ENCODE assay signal across 14 cellular contexts in genomic region chr19:10670876-10671804, GRCh38. TPM values are rescaled to one million over a fixed set of nuclear protein-coding genes. Genes with fewer than 3 reads are reported as not detected.
DNase-seq lines count a peak whose midpoint lies in the region; ATAC-seq, FAIRE-seq and TF ChIP-seq lines count a peak whose summit lies in the region.
"Had no signal": no experiment of that assay in that cellular context is flagged by ENCODE, and none has a peak within 500 bp of the region (broad histone marks: within the 10 kb centered on the region; RNA-seq: fewer than 3 reads in every experiment).

No MANE protein-coding gene starts in this region.

- H3K79me2 ChIP-seq in HepG2 (ENCODE audit: insufficient read depth, low read length) = peaks cover 79% of the 10 kb centered on the region

- BruUV-seq in HepG2 (replicated peaks; lab: Mats Ljungman, UMichigan) = TSS peak; percentile 40

- no peak; the same call in 2 of the 3 replicates for ATAC-seq in HepG2
- no peak for ATAC-seq in right lobe of liver
- peak; percentile 26 for ATAC-seq in esophagus mucosa
- ATAC-seq in HG03097 (IDR thresholded peaks at IDR 0.05; ENCODE audit: low FRiP score, unreplicated experiment) = no peak
- ATAC-seq in GM19397 (IDR thresholded peaks at IDR 0.05; ENCODE audit: unreplicated experiment) = no peak

- H2AFZ ChIP-seq in HepG2 (ENCODE audit: low read length) = no peak overlapping the region

- FAIRE-seq in HepG2 (lab: Jason Lieb, UNC) = no peak
- FAIRE-seq: keratinocyte had no signal

- intact Hi-C loops in HepG2 (cut with micrococcal nuclease; ENCODE audit: unreplicated experiment) = no loop called here
- intact Hi-C loops in right lobe of liver (cut with DNase I) = no loop called here

- in situ Hi-C loops in HepG2 (cut with HindIII; ENCODE audit: extremely low pct_ligation_motif_present, low pct_unique_long_range_greater_than_20kb) = no loop called here

- H3K9me3 ChIP-seq in HepG2 (ENCODE audit: low read length) (no peaks in the 10 kb centered on the region), right lobe of liver (no peaks in the 10 kb centered on the region), SJCRH30 (replicated peaks) (no peaks in the 10 kb centered on the region)
- H3K9me3 ChIP-seq: Peyer's patch had no signal

- TF ChIP-seq CTCF in HepG2 (CRISPR knock-in tag; IDR thresholded peaks at IDR 0.05) = no peak
- no peak for TF ChIP-seq CTCF in right lobe of liver (IDR thresholded peaks at IDR 0.05)

- no peak overlapping the region for H3K4me2 ChIP-seq in HepG2 (ENCODE audit: low read depth, low read length)

- CTCF ChIA-PET in HepG2 (lab: Yijun Ruan, JAX; ENCODE audit: low intra/inter-chr PET ratio, low total read pairs) = no interaction called here

- TF ChIP-seq EP300 in HepG2 (IDR thresholded peaks at IDR 0.05; ENCODE audit: low read depth in 2 of 2, low read length in 2 of 2) (no peak), HepG2 (CRISPR knock-in tag; IDR thresholded peaks at IDR 0.05; ENCODE audit: borderline replicate concordance) (no peak)

- H3K36me3 ChIP-seq in HepG2 (replicated peaks in 1 of 2; ENCODE audit: control insufficient read depth in 1 of 2, insufficient read depth in 2 of 2, low read length in 2 of 2) (peaks cover 20 to 62% of the 10 kb centered on the region in 2 experiments), right lobe of liver (peaks cover 0 to 22% (median 7%) of the 10 kb centered on the region in 4 donors), SJCRH30 (peaks cover 70% of the 10 kb centered on the region)

- H3K9ac ChIP-seq in HepG2 (ENCODE audit: insufficient read depth, low read depth, low read length) = no peak overlapping the region

- no peak overlapping the region for H3K27ac ChIP-seq in HepG2 (ENCODE audit: extremely low read length, insufficient read depth, low read length)
- no peak overlapping the region for H3K27ac ChIP-seq in right lobe of liver
- no peak overlapping the region for H3K27ac ChIP-seq in SJCRH30
- H3K27ac ChIP-seq: Peyer's patch had no signal

- TF ChIP-seq POLR2A in HepG2 (IDR thresholded peaks at IDR 0.05; ENCODE audit: insufficient read depth in 1 of 2, low read depth in 2 of 2, low read length in 2 of 2) (no peak), right lobe of liver (IDR thresholded peaks at IDR 0.05) (no peak)

- DNase-seq in HepG2 (ENCODE audit: low spot score) (no peak), right lobe of liver (no peak), SJCRH30 (peak; percentile 28 to 39), HuH-7.5 (ENCODE audit: low spot score) (no peak), pons (ENCODE audit: low spot score) (no peak)
- DNase-seq: activated CD4-positive, alpha-beta T cell treated with anti-CD3 and anti-CD28 coated beads for 48 hours; NCI-H2029; NCI-H526 treated with DMSO at 0.1 percent for 48 hours; Peyer's patch; stimulated activated CD4-positive, alpha-beta T cell treated with anti-CD3 and anti-CD28 coated beads, Interleukin-2, amount 100 ng/mL, for 48 hours had no signal

- no peaks in the 10 kb centered on the region for H3K27me3 ChIP-seq in HepG2 (ENCODE audit: control insufficient read depth in 1 of 2, insufficient read depth in 2 of 2, low read length in 2 of 2)
- H3K27me3 ChIP-seq in right lobe of liver = no peaks in the 10 kb centered on the region
- H3K27me3 ChIP-seq in SJCRH30 = no peaks in the 10 kb centered on the region
- H3K27me3 ChIP-seq: Peyer's patch had no signal

- H4K20me1 ChIP-seq in HepG2 (ENCODE audit: insufficient read depth, low read length) = peaks cover 62% of the 10 kb centered on the region

- TF ChIP-seq RAD21 in HepG2 (CRISPR knock-in tag; IDR thresholded peaks at IDR 0.05) = no peak

- WGBS in HepG2 (ENCODE audit: low lambda C conversion rate) = 96% methylated on average over 16 of the region's 24 CpGs
- WGBS in right lobe of liver (ENCODE audit: insufficient coverage, low coverage, low lambda C conversion rate, missing lambda C conversion rate) = 86% methylated on average over 10 of the region's 24 CpGs

- POLR2A ChIA-PET in HepG2 (lab: Yijun Ruan, JAX) = no interaction called here

- H3K4me3 ChIP-seq in HepG2 (replicated peaks in 1 of 3; ENCODE audit: insufficient read depth in 1 of 3, low read depth in 2 of 3, low read length in 3 of 3) (no peak overlapping the region), right lobe of liver (no peak overlapping the region), SJCRH30 (no peak overlapping the region)
- H3K4me3 ChIP-seq: Peyer's patch had no signal

- no peaks in the 10 kb centered on the region for H3K4me1 ChIP-seq in HepG2 (ENCODE audit: insufficient read depth, low read length)
- peaks cover 0 to 23% (median 5%) of the 10 kb centered on the region in 4 donors for H3K4me1 ChIP-seq in right lobe of liver
- H3K4me1 ChIP-seq in SJCRH30 = peaks cover 9% of the 10 kb centered on the region

RNA-seq across cellular contexts. Expression of gene ILF3, which starts 17.0 kb away (rescaled TPM):
- total RNA-seq in HepG2 (2016; rRNA removed; fragmentation: Illumina TruSeq; extraction: Trizol) (120 and 127 TPM in 2 replicates), right lobe of liver (10 to 100 TPM; 40.0 to 82.3 (median 54.8) TPM), esophagus mucosa (160 TPM)
- 19.6 and 21.2 TPM in 2 replicates for total RNA-seq in HepG2 (2016; cell fraction: cytosol; rRNA removed; fragmentation: Illumina TruSeq; extraction: Trizol; ENCODE audit: low read depth)
- total RNA-seq in HepG2 (2016; cell fraction: insoluble cytoplasmic fraction; rRNA removed; fragmentation: Illumina TruSeq; extraction: Trizol) = 113 and 122 TPM in 2 replicates
- total RNA-seq in HepG2 (2016; cell fraction: membrane; rRNA removed; fragmentation: Illumina TruSeq; extraction: Trizol) = 63.1 and 64.0 TPM in 2 replicates
- 133 and 160 TPM in 2 replicates for total RNA-seq in HepG2 (2016; cell fraction: nucleus; rRNA removed; fragmentation: Illumina TruSeq; extraction: Trizol)
- 173 and 195 TPM in 2 replicates for polyA plus RNA-seq in HepG2 (2011; rRNA removed)
- polyA plus RNA-seq in HepG2 (2011; cell fraction: cytosol; rRNA removed) = 59.6 and 75.2 TPM in 2 replicates
- 588 and 668 TPM in 2 replicates for polyA plus RNA-seq in HepG2 (2011; cell fraction: nucleus; rRNA removed)
- 153 and 159 TPM in 2 replicates for polyA plus RNA-seq in HepG2 (2012)
- polyA plus RNA-seq in HepG2 (2016; cell fraction: cytosol; fragmentation: Illumina TruSeq; extraction: Trizol; ENCODE audit: low read depth) = 18.4 and 19.6 TPM in 2 replicates
- 178 and 216 TPM in 2 replicates for polyA plus RNA-seq in HepG2 (2016; cell fraction: insoluble cytoplasmic fraction; fragmentation: Illumina TruSeq; extraction: Trizol; ENCODE audit: low read depth)
- 54.0 and 61.1 TPM in 2 replicates for polyA plus RNA-seq in HepG2 (2016; cell fraction: membrane; fragmentation: Illumina TruSeq; extraction: Trizol; ENCODE audit: low read depth)
- 615 and 640 TPM in 2 replicates for polyA plus RNA-seq in HepG2 (2016; cell fraction: nucleus; fragmentation: Illumina TruSeq; extraction: Trizol; ENCODE audit: insufficient read depth, low read depth)
- 139 and 144 TPM in 2 replicates for polyA minus RNA-seq in HepG2 (2011; rRNA and poly(A)+ RNA removed; ENCODE audit: low replicate concordance)
- 65.3 and 73.2 TPM in 2 replicates for polyA minus RNA-seq in HepG2 (2011; cell fraction: cytosol; rRNA and poly(A)+ RNA removed)
- 154 and 157 TPM in 2 replicates for polyA minus RNA-seq in HepG2 (2011; cell fraction: nucleus; rRNA and poly(A)+ RNA removed)
- total RNA-seq in SJCRH30 (2014; rRNA removed; shearing (Covaris generic)) = 277 and 302 TPM in 2 replicates

RNA-seq across cellular contexts. Expression of gene QTRT1, which starts 30.1 kb away (rescaled TPM):
- total RNA-seq in HepG2 (2016; rRNA removed; fragmentation: Illumina TruSeq; extraction: Trizol) = 33.0 and 38.6 TPM in 2 replicates
- total RNA-seq in HepG2 (2016; cell fraction: cytosol; rRNA removed; fragmentation: Illumina TruSeq; extraction: Trizol; ENCODE audit: low read depth) = 19.1 and 20.1 TPM in 2 replicates
- 36.0 and 39.4 TPM in 2 replicates for total RNA-seq in HepG2 (2016; cell fraction: insoluble cytoplasmic fraction; rRNA removed; fragmentation: Illumina TruSeq; extraction: Trizol)
- 12.2 and 12.9 TPM in 2 replicates for total RNA-seq in HepG2 (2016; cell fraction: membrane; rRNA removed; fragmentation: Illumina TruSeq; extraction: Trizol)
- 31.9 and 35.0 TPM in 2 replicates for total RNA-seq in HepG2 (2016; cell fraction: nucleus; rRNA removed; fragmentation: Illumina TruSeq; extraction: Trizol)
- polyA plus RNA-seq in HepG2 (2011; rRNA removed) = 41.6 and 55.6 TPM in 2 replicates
- 25.8 and 39.0 TPM in 2 replicates for polyA plus RNA-seq in HepG2 (2011; cell fraction: cytosol; rRNA removed)
- polyA plus RNA-seq in HepG2 (2011; cell fraction: nucleus; rRNA removed) = 270 and 290 TPM in 2 replicates
- 27.7 and 35.3 TPM in 2 replicates for polyA plus RNA-seq in HepG2 (2012)
- 11.2 and 12.9 TPM in 2 replicates for polyA plus RNA-seq in HepG2 (2016; cell fraction: cytosol; fragmentation: Illumina TruSeq; extraction: Trizol; ENCODE audit: low read depth)
- polyA plus RNA-seq in HepG2 (2016; cell fraction: insoluble cytoplasmic fraction; fragmentation: Illumina TruSeq; extraction: Trizol; ENCODE audit: low read depth) = 38.0 and 39.9 TPM in 2 replicates
- 12.7 and 13.2 TPM in 2 replicates for polyA plus RNA-seq in HepG2 (2016; cell fraction: membrane; fragmentation: Illumina TruSeq; extraction: Trizol; ENCODE audit: low read depth)
- polyA plus RNA-seq in HepG2 (2016; cell fraction: nucleus; fragmentation: Illumina TruSeq; extraction: Trizol; ENCODE audit: insufficient read depth, low read depth) = 92.8 and 94.8 TPM in 2 replicates
- 26.7 and 36.3 TPM in 2 replicates for polyA minus RNA-seq in HepG2 (2011; rRNA and poly(A)+ RNA removed; ENCODE audit: low replicate concordance)
- 8.2 and 12.2 TPM in 2 replicates for polyA minus RNA-seq in HepG2 (2011; cell fraction: cytosol; rRNA and poly(A)+ RNA removed)
- 15.5 and 18.7 TPM in 2 replicates for polyA minus RNA-seq in HepG2 (2011; cell fraction: nucleus; rRNA and poly(A)+ RNA removed)
- 10 to 100 TPM; 19.0 to 30.2 (median 26.8) TPM for total RNA-seq in right lobe of liver
- total RNA-seq in SJCRH30 (2014; rRNA removed; shearing (Covaris generic)) = 13.2 and 14.6 TPM in 2 replicates
- total RNA-seq in esophagus mucosa = 30.5 TPM

RNA-seq across cellular contexts. Expression of gene SLC44A2, which starts 45.8 kb away (rescaled TPM):
- 2.3 and 2.4 TPM in 2 replicates for total RNA-seq in HepG2 (2016; rRNA removed; fragmentation: Illumina TruSeq; extraction: Trizol)
- 1.2 and 2.2 TPM in 2 replicates for total RNA-seq in HepG2 (2016; cell fraction: cytosol; rRNA removed; fragmentation: Illumina TruSeq; extraction: Trizol; ENCODE audit: low read depth)
- total RNA-seq in HepG2 (2016; cell fraction: insoluble cytoplasmic fraction; rRNA removed; fragmentation: Illumina TruSeq; extraction: Trizol) = 1.5 and 2.5 TPM in 2 replicates
- 3.0 and 3.4 TPM in 2 replicates for total RNA-seq in HepG2 (2016; cell fraction: membrane; rRNA removed; fragmentation: Illumina TruSeq; extraction: Trizol)
- total RNA-seq in HepG2 (2016; cell fraction: nucleus; rRNA removed; fragmentation: Illumina TruSeq; extraction: Trizol) = 3.2 and 3.4 TPM in 2 replicates
- 5.6 and 7.2 TPM in 2 replicates for polyA plus RNA-seq in HepG2 (2011; rRNA removed)
- 5.4 and 5.7 TPM in 2 replicates for polyA plus RNA-seq in HepG2 (2011; cell fraction: cytosol; rRNA removed)
- 11.3 and 11.8 TPM in 2 replicates for polyA plus RNA-seq in HepG2 (2011; cell fraction: nucleus; rRNA removed)
- 5.9 and 8.2 TPM in 2 replicates for polyA plus RNA-seq in HepG2 (2012)
- 2.5 and 2.6 TPM in 2 replicates for polyA plus RNA-seq in HepG2 (2016; cell fraction: cytosol; fragmentation: Illumina TruSeq; extraction: Trizol; ENCODE audit: low read depth)
- polyA plus RNA-seq in HepG2 (2016; cell fraction: insoluble cytoplasmic fraction; fragmentation: Illumina TruSeq; extraction: Trizol; ENCODE audit: low read depth) = 1.9 and 2.2 TPM in 2 replicates
- 4.7 and 5.1 TPM in 2 replicates for polyA plus RNA-seq in HepG2 (2016; cell fraction: membrane; fragmentation: Illumina TruSeq; extraction: Trizol; ENCODE audit: low read depth)
- polyA plus RNA-seq in HepG2 (2016; cell fraction: nucleus; fragmentation: Illumina TruSeq; extraction: Trizol; ENCODE audit: insufficient read depth, low read depth) = 8.1 and 8.5 TPM in 2 replicates
- polyA minus RNA-seq in HepG2 (2011; rRNA and poly(A)+ RNA removed; ENCODE audit: low replicate concordance) = 13.9 and 134 TPM in 2 replicates
- 5.3 and 8.4 TPM in 2 replicates for polyA minus RNA-seq in HepG2 (2011; cell fraction: cytosol; rRNA and poly(A)+ RNA removed)
- polyA minus RNA-seq in HepG2 (2011; cell fraction: nucleus; rRNA and poly(A)+ RNA removed) = 5.4 and 9.6 TPM in 2 replicates
- total RNA-seq in right lobe of liver = 10 to 100 TPM; 11.7 to 18.5 (median 15.6) TPM
- total RNA-seq in SJCRH30 (2014; rRNA removed; shearing (Covaris generic)) = 70.3 and 73.5 TPM in 2 replicates
- 109 TPM for total RNA-seq in esophagus mucosa

RNA-seq across cellular contexts. Expression of gene DNM2, which starts 46.7 kb away (rescaled TPM):
- 41.7 and 48.2 TPM in 2 replicates for total RNA-seq in HepG2 (2016; rRNA removed; fragmentation: Illumina TruSeq; extraction: Trizol)
- 19.9 and 21.9 TPM in 2 replicates for total RNA-seq in HepG2 (2016; cell fraction: cytosol; rRNA removed; fragmentation: Illumina TruSeq; extraction: Trizol; ENCODE audit: low read depth)
- 37.7 and 40.5 TPM in 2 replicates for total RNA-seq in HepG2 (2016; cell fraction: insoluble cytoplasmic fraction; rRNA removed; fragmentation: Illumina TruSeq; extraction: Trizol)
- 29.4 and 31.2 TPM in 2 replicates for total RNA-seq in HepG2 (2016; cell fraction: membrane; rRNA removed; fragmentation: Illumina TruSeq; extraction: Trizol)
- 56.9 and 61.6 TPM in 2 replicates for total RNA-seq in HepG2 (2016; cell fraction: nucleus; rRNA removed; fragmentation: Illumina TruSeq; extraction: Trizol)
- polyA plus RNA-seq in HepG2 (2011; rRNA removed) = 59.8 and 67.0 TPM in 2 replicates
- 29.1 and 41.0 TPM in 2 replicates for polyA plus RNA-seq in HepG2 (2011; cell fraction: cytosol; rRNA removed)
- polyA plus RNA-seq in HepG2 (2011; cell fraction: nucleus; rRNA removed) = 155 and 203 TPM in 2 replicates
- 44.2 and 57.9 TPM in 2 replicates for polyA plus RNA-seq in HepG2 (2012)
- polyA plus RNA-seq in HepG2 (2016; cell fraction: cytosol; fragmentation: Illumina TruSeq; extraction: Trizol; ENCODE audit: low read depth) = 8.6 and 9.0 TPM in 2 replicates
- 39.4 and 48.6 TPM in 2 replicates for polyA plus RNA-seq in HepG2 (2016; cell fraction: insoluble cytoplasmic fraction; fragmentation: Illumina TruSeq; extraction: Trizol; ENCODE audit: low read depth)
- 18.1 and 20.6 TPM in 2 replicates for polyA plus RNA-seq in HepG2 (2016; cell fraction: membrane; fragmentation: Illumina TruSeq; extraction: Trizol; ENCODE audit: low read depth)
- 87.0 and 94.1 TPM in 2 replicates for polyA plus RNA-seq in HepG2 (2016; cell fraction: nucleus; fragmentation: Illumina TruSeq; extraction: Trizol; ENCODE audit: insufficient read depth, low read depth)
- polyA minus RNA-seq in HepG2 (2011; rRNA and poly(A)+ RNA removed; ENCODE audit: low replicate concordance) = 200 and 264 TPM in 2 replicates
- 44.4 and 50.0 TPM in 2 replicates for polyA minus RNA-seq in HepG2 (2011; cell fraction: cytosol; rRNA and poly(A)+ RNA removed)
- polyA minus RNA-seq in HepG2 (2011; cell fraction: nucleus; rRNA and poly(A)+ RNA removed) = 143 and 162 TPM in 2 replicates
- total RNA-seq in right lobe of liver = 10 to 100 TPM; 54.0 to 86.9 (median 68.3) TPM
- 56.7 and 59.5 TPM in 2 replicates for total RNA-seq in SJCRH30 (2014; rRNA removed; shearing (Covaris generic))
- 79.8 TPM for total RNA-seq in esophagus mucosa

Comparison
In these comparisons a context has a peak if more than half of its experiments do, and no peak if none do; other contexts are left out.
1. DNase-seq: peak in SJCRH30 (2 of 2); none in HepG2 (single experiment), right lobe of liver (0 of 3), HuH-7.5 (single experiment) and pons (single experiment).